ENCODE assay signal across 11 cellular contexts in genomic region chr12:46959484-46959883, GRCh38.
DNase-seq lines count a peak whose midpoint lies in the region; ATAC-seq and TF ChIP-seq lines count a peak whose summit lies in the region.
"Had no signal": no experiment of that assay in that cellular context is flagged by ENCODE, and none has a peak within 500 bp of the region (broad histone marks: within the 10 kb centered on the region; RNA-seq: fewer than 3 reads in every experiment).

No MANE protein-coding gene starts in this region.

- DNase-seq in A172 (ENCODE audit: low spot score) (peak; percentile 86), HS-27A (ENCODE audit: low read depth) (peak; percentile 94), SJSA1 (ENCODE audit: low read depth in 1 of 2, low spot score in 2 of 2) (peak; percentile 98 to 99), foreskin keratinocyte (peak; percentile 79 to 91), NCI-H2029 (lab: John Stamatoyannopoulos, UW) (no peak), NCI-H1105 treated with DMSO at 0.1 percent for 48 hours (lab: John Stamatoyannopoulos, UW) (no peak), mucosa of gallbladder (ENCODE audit: low spot score) (no peak)
- DNase-seq: T-helper 2 cell, upper lobe of right lung had no signal

- H3K27me3 ChIP-seq in SJSA1 (replicated peaks), result no peaks in the 10 kb centered on the region
- H3K27me3 ChIP-seq in foreskin keratinocyte, result no peaks in the 10 kb centered on the region
- H3K27me3 ChIP-seq: gastroesophageal sphincter, upper lobe of right lung had no signal

- H3K4me3 ChIP-seq in SJSA1, result no peak overlapping the region
- H3K4me3 ChIP-seq: gastroesophageal sphincter, upper lobe of right lung had no signal

- no peak for TF ChIP-seq CTCF in foreskin keratinocyte (conservative IDR thresholded peaks at IDR 0.05)

- ATAC-seq in foreskin keratinocyte, result peak; percentile 79
- ATAC-seq in HG03378 (IDR thresholded peaks at IDR 0.05; ENCODE audit: unreplicated experiment), result no peak
- ATAC-seq: gastroesophageal sphincter, upper lobe of right lung had no signal

- H3K4me1 ChIP-seq in SJSA1 (replicated peaks) (peaks cover 70% of the 10 kb centered on the region), foreskin keratinocyte (peaks cover 24% of the 10 kb centered on the region)

- H3K27ac ChIP-seq in SJSA1 (peak overlapping the region; percentile 0; the same call in 1 of the 2 replicates), foreskin keratinocyte (no peak overlapping the region)
- H3K27ac ChIP-seq: gastroesophageal sphincter, upper lobe of right lung had no signal

- H3K9me3 ChIP-seq in SJSA1 (replicated peaks), result no peaks in the 10 kb centered on the region; the same call in 1 of the 2 replicates
- H3K9me3 ChIP-seq: gastroesophageal sphincter, upper lobe of right lung had no signal

- peaks cover 4% of the 10 kb centered on the region; the same call in 1 of the 2 replicates for H3K36me3 ChIP-seq in SJSA1
- H3K36me3 ChIP-seq: gastroesophageal sphincter, upper lobe of right lung had no signal

Comparison
In these comparisons a context has a peak if more than half of its experiments do, and no peak if none do; other contexts are left out.
1. DNase-seq: peak in A172 (single experiment), HS-27A (single experiment), SJSA1 (2 of 2) and foreskin keratinocyte (2 of 2); none in NCI-H2029 (single experiment), NCI-H1105 treated with DMSO at 0.1 percent for 48 hours (single experiment) and mucosa of gallbladder (single experiment).